In genomic region chr2:144554811-144555210, GRCh38 we compare ENCODE assay signal across 18 cellular contexts. TPM values are rescaled to one million over a fixed set of nuclear protein-coding genes. Genes with fewer than 3 reads are reported as not detected.
DNase-seq lines count a peak whose midpoint lies in the region; ATAC-seq, FAIRE-seq and TF ChIP-seq lines count a peak whose summit lies in the region.
"Had no signal": no experiment of that assay in that cellular context is flagged by ENCODE, and none has a peak within 500 bp of the region (broad histone marks: within the 10 kb centered on the region; RNA-seq: fewer than 3 reads in every experiment).

No MANE protein-coding gene starts in this region.

- H3K27ac ChIP-seq in A549 (peak overlapping the region in 1 of 2 experiments; percentile 68; a peak in 1 of 6 replicates), gastrocnemius medialis (no peak overlapping the region)

- TF ChIP-seq EP300 in A549 (IDR thresholded peaks at IDR 0.05), result no peak

- WGBS in A549 (ENCODE audit: missing lambda C conversion rate), result 40% methylated on average over 3 of the region's 3 CpGs

- DNase-seq in A549 (ENCODE audit: low read depth in 1 of 2, low spot score in 1 of 2), result no peak
- DNase-seq in DMS153 (lab: John Stamatoyannopoulos, UW), result peak; percentile 5
- peak; percentile 13 for DNase-seq in NCI-H460 (ENCODE audit: extremely low read depth, low read depth)
- DNase-seq in chondrocyte (ENCODE audit: low spot score), result no peak
- DNase-seq in HuH-7 (ENCODE audit: low spot score), result no peak
- no peak for DNase-seq in gastrocnemius medialis
- no peak for DNase-seq in 8988T
- DNase-seq: BE2C; CD4-positive, alpha-beta T cell; NCI-H1436 treated with DMSO at 0.1 percent for 48 hours; NCI-H2029 treated with DMSO at 0.1 percent for 48 hours; NCI-H524 treated with DMSO at 0.1 percent for 48 hours; SHP77 had no signal

- H3K9me3 ChIP-seq in A549 (no peaks in the 10 kb centered on the region), gastrocnemius medialis (no peaks in the 10 kb centered on the region)
- H3K9me3 ChIP-seq: BE2C had no signal

- TF ChIP-seq CTCF in A549 (IDR thresholded peaks at IDR 0.05) (no peak), chondrocyte (IDR thresholded peaks at IDR 0.05) (no peak), gastrocnemius medialis (IDR thresholded peaks at IDR 0.05 in 4 of 5, conservative IDR thresholded peaks at IDR 0.05 in 1 of 5) (no peak)

- intact Hi-C loops in gastrocnemius medialis (cut with DNase I; ENCODE audit: low total_unique reads), result no loop called here

- H3K4me1 ChIP-seq in A549, result peaks cover 28% of the 10 kb centered on the region
- no peaks in the 10 kb centered on the region for H3K4me1 ChIP-seq in gastrocnemius medialis
- H3K4me1 ChIP-seq: BE2C had no signal

- peak overlapping the region; percentile 59; the same call in 1 of the 3 replicates for H3K4me2 ChIP-seq in A549
- H3K4me2 ChIP-seq: GM23338 had no signal

- TF ChIP-seq POLR2A in A549 (IDR thresholded peaks at IDR 0.05; ENCODE audit: low read length) (no peak), gastrocnemius medialis (IDR thresholded peaks at IDR 0.05) (no peak)

- no peak for FAIRE-seq in A549 (lab: Jason Lieb, UNC)

- no peaks in the 10 kb centered on the region for H3K9me3 Mint-ChIP-seq in chondrocyte (ENCODE audit: low read depth)
- H3K9me3 Mint-ChIP-seq: CD4-positive, alpha-beta T cell; GM23338; T-helper 1 cell treated with Interleukin-12 subunit alpha and Interleukin-12 subunit beta and Interleukin-4 antibody, amounts not matched to agents 30 μg/mL and 1 μg/mL, for 36 hours had no signal

- H3K36me3 ChIP-seq in gastrocnemius medialis, result no peaks in the 10 kb centered on the region
- H3K36me3 ChIP-seq: BE2C had no signal

- no peaks in the 10 kb centered on the region for H3K27me3 ChIP-seq in gastrocnemius medialis
- H3K27me3 ChIP-seq: BE2C had no signal

- H3K4me3 ChIP-seq in A549 (no peak overlapping the region), gastrocnemius medialis (no peak overlapping the region)
- H3K4me3 ChIP-seq: GM23338 had no signal

- TF ChIP-seq RAD21 in A549 (conservative IDR thresholded peaks at IDR 0.05 in 1 of 2, IDR thresholded peaks at IDR 0.05 in 1 of 2), result no peak

- CTCF ChIA-PET in A549 (lab: Yijun Ruan, JAX), result no interaction called here

- H3K27me3 Mint-ChIP-seq in chondrocyte (ENCODE audit: low read depth), result no peaks in the 10 kb centered on the region

- no peak overlapping the region for H3K4me3 Mint-ChIP-seq in chondrocyte (ENCODE audit: unreplicated experiment)
- H3K4me3 Mint-ChIP-seq: CD4-positive, alpha-beta T cell; GM23338; IgD-negative memory B cell; T-helper 1 cell treated with Interleukin-12 subunit alpha and Interleukin-12 subunit beta and Interleukin-4 antibody, amounts not matched to agents 30 μg/mL and 1 μg/mL, for 36 hours had no signal

- ATAC-seq in A549 (no peak), gastrocnemius medialis (no peak), HG02571 (IDR thresholded peaks at IDR 0.05; ENCODE audit: unreplicated experiment) (no peak)
- ATAC-seq: GM23338, HCT116 had no signal

- POLR2A ChIA-PET in A549 (lab: Yijun Ruan, JAX), result no interaction called here

- H3K36me3 Mint-ChIP-seq in chondrocyte (ENCODE audit: low read depth), result no peaks in the 10 kb centered on the region
- H3K36me3 Mint-ChIP-seq: IgD-negative memory B cell had no signal

- H3K27ac Mint-ChIP-seq in chondrocyte (ENCODE audit: unreplicated experiment), result peak overlapping the region; percentile 1
- H3K27ac Mint-ChIP-seq: CD4-positive, alpha-beta T cell; GM23338; IgD-negative memory B cell; T-helper 1 cell treated with Interleukin-12 subunit alpha and Interleukin-12 subunit beta and Interleukin-4 antibody, amounts not matched to agents 30 μg/mL and 1 μg/mL, for 36 hours had no signal

- peaks cover 31% of the 10 kb centered on the region for H3K4me1 Mint-ChIP-seq in chondrocyte (ENCODE audit: low read depth)

- in situ Hi-C loops in gastrocnemius medialis (cut with MboI; ENCODE audit: low sequenced_read_pairs in 4 of 4), result no loop called here

TF ChIP-seq in A549, 52 proteins besides CTCF, POLR2A, EP300 and RAD21:
- no peak for TF ChIP-seq FOSL2 (IDR thresholded peaks at IDR 0.05)
- TF ChIP-seq FOSL2 (CRISPR knock-in tag; IDR thresholded peaks at IDR 0.05), result peak; percentile 40; the same call in 1 of the 2 replicates
- TF ChIP-seq HEYL (CRISPR knock-in tag; IDR thresholded peaks at IDR 0.05), result no peak
- TF ChIP-seq ZC3H11A (IDR thresholded peaks at IDR 0.05), result no peak
- no peak for TF ChIP-seq EHMT2 (IDR thresholded peaks at IDR 0.05; ENCODE audit: low read depth)
- no peak for TF ChIP-seq ATOH8 (CRISPR knock-in tag; IDR thresholded peaks at IDR 0.05; ENCODE audit: low read depth)
- no peak for TF ChIP-seq ZNF302 (CRISPR knock-in tag; IDR thresholded peaks at IDR 0.05)
- TF ChIP-seq KDM5A (IDR thresholded peaks at IDR 0.05), result no peak
- TF ChIP-seq TFCP2L1 (CRISPR knock-in tag; IDR thresholded peaks at IDR 0.05), result no peak

RNA-seq across cellular contexts. Expression of gene ZEB2, which starts 34.9 kb away (rescaled TPM):
- polyA plus RNA-seq in A549 (2011; rRNA removed) (6.6 and 7.0 TPM in 2 replicates), A549 (2017; fragmentation: RNase III; extraction: RNeasy Plus Mini Kit Qiagen cat#74134 plus additional on column Dnase treatment) (3.3 to 4.2 TPM (median 3.8 TPM) in 3 replicates)
- 2.3 and 2.9 TPM in 2 replicates for polyA plus RNA-seq in A549 (2012; cell fraction: cytosol; rRNA removed)
- polyA plus RNA-seq in A549 (2012; cell fraction: nucleus; rRNA removed), result 3.0 and 4.2 TPM in 2 replicates
- 11.6 and 13.4 TPM in 2 replicates for polyA minus RNA-seq in A549 (2011; rRNA and poly(A)+ RNA removed)
- total RNA-seq in NCI-H460 (2014; rRNA removed; shearing (Covaris generic)), result 37.8 and 50.0 TPM in 2 replicates
- 6.7 and 13.4 TPM in 2 replicates for polyA plus RNA-seq in NCI-H460 (2014; cell fraction: nucleus; rRNA removed)
- total RNA-seq in chondrocyte (55.5 to 104 TPM (median 95.4 TPM) in 3 replicates), gastrocnemius medialis (10 to 100 TPM; 21.2 to 27.6 (median 22.9) TPM)
- total RNA-seq: GM23338 had no signal

Comparison
In these comparisons a context has a peak if more than half of its experiments do, and no peak if none do; other contexts are left out.
1. DNase-seq: peak in DMS153 (single experiment) and NCI-H460 (single experiment); none in A549 (0 of 2), chondrocyte (single experiment), HuH-7 (single experiment), gastrocnemius medialis (0 of 2) and 8988T (single experiment).